ENCODE assay signal across 29 cellular contexts in the genomic region with DNA sequence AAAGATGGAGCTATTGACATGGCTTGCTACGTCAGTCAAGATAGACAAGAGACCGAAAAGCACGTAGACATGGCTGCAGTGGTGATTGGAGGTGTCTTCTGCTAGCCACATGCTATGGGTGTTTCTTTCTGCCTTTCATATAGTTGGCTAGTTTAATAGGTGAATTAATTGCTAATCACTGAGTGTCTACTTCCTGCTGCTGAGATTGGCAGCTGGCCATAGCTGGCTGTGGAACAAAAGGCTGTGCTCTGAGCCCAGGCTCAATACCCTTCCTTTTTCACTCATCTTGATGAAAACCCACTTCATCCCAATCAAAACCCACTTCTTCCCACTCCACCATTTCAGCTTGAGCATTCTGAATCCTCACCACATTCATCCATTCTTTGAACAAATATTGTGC.
"Had no signal": no experiment of that assay in that cellular context is flagged by ENCODE, and none has a peak within 500 bp of the region (broad histone marks: within the 10 kb centered on the region; RNA-seq: fewer than 3 reads in every experiment).

No MANE protein-coding gene starts in this region.

- H3K27ac ChIP-seq: ascending aorta, body of pancreas, SK-N-MC had no signal

- H3K27ac Mint-ChIP-seq: activated CD8-positive, alpha-beta memory T cell treated with anti-CD3 and anti-CD28 coated beads, Interleukin-2, amount 10 ng/mL, durations not matched to agents 7 days and 5 days; activated naive CD4-positive, alpha-beta T cell treated with anti-CD3 and anti-CD28 coated beads, Interleukin-2, amount 50 U/mL, for 72 hours; activated naive CD8-positive, alpha-beta T cell treated with anti-CD3 and anti-CD28 coated beads, Interleukin-2, amount 50 U/mL, for 24 hours; activated T-cell treated with anti-CD3 and anti-CD28 coated beads, Interleukin-2, amount 50 U/mL, for 24 hours; activated T-helper 1 cell treated with anti-CD3 and anti-CD28 coated beads, Interleukin-12 subunit alpha, Interleukin-12 subunit beta, Interleukin-2, Interleukin-4 antibody, amounts not matched to agents 30 ng/mL and 10 ng/mL and 1 ng/mL, durations not matched to agents 14 hours and 24 hours and 36 hours; T-cell had no signal

- H3K9me3 ChIP-seq: ascending aorta, body of pancreas, MG63 had no signal

- H3K27me3 Mint-ChIP-seq: activated naive CD8-positive, alpha-beta T cell treated with anti-CD3 and anti-CD28 coated beads, Interleukin-2, amount 50 U/mL, for 24 hours; central memory CD8-positive, alpha-beta T cell; T-cell had no signal

- H3K4me3 ChIP-seq: ascending aorta, body of pancreas, MG63, SK-N-MC had no signal

- DNase-seq: activated CD4-positive, alpha-beta T cell treated with anti-CD3 and anti-CD28 coated beads for 4 hours; activated CD4-positive, alpha-beta T cell treated with anti-CD3 and anti-CD28 coated beads, Interleukin-2, amount 50 U/mL, for 48 hours; activated CD8-positive, alpha-beta memory T cell treated with anti-CD3 and anti-CD28 coated beads, Interleukin-2, amount 10 ng/mL, durations not matched to agents 7 days and 5 days; activated effector memory CD4-positive, alpha-beta T cell treated with anti-CD3 and anti-CD28 coated beads, Interleukin-2, amount 50 U/mL, for 16 hours; activated naive CD4-positive, alpha-beta T cell treated with Interleukin-2 at 50 U/mL for 16 hours; activated naive CD8-positive, alpha-beta T cell treated with anti-CD3 and anti-CD28 coated beads, Interleukin-2, amount 50 U/mL, for 24 hours; activated T-cell treated with anti-CD3 and anti-CD28 coated beads, Interleukin-2, amount 50 U/mL, for 24 hours; amniotic stem cell; MG63; MV-4-11; NCI-H1092 treated with DMSO at 0.1 percent for 48 hours; NCI-H1436 treated with DMSO at 0.1 percent for 48 hours; NCI-H187; NCI-H2081; NCI-H2171; NCI-H2227 treated with DMSO at 0.1 percent for 48 hours; NCI-H446 treated with DMSO at 0.1 percent for 48 hours; NCI-H524 treated with DMSO at 0.1 percent for 48 hours; NCI-H82; T-cell; T-helper 2 cell; T1000 had no signal

- H3K9me3 Mint-ChIP-seq: activated naive CD4-positive, alpha-beta T cell treated with anti-CD3 and anti-CD28 coated beads, Interleukin-2, amount 50 U/mL, for 72 hours; activated naive CD8-positive, alpha-beta T cell treated with anti-CD3 and anti-CD28 coated beads, Interleukin-2, amount 50 U/mL, for 24 hours; activated T-cell treated with anti-CD3 and anti-CD28 coated beads, Interleukin-2, amount 50 U/mL, for 24 hours; activated T-helper 1 cell treated with anti-CD3 and anti-CD28 coated beads, Interleukin-12 subunit alpha, Interleukin-12 subunit beta, Interleukin-2, Interleukin-4 antibody, amounts not matched to agents 30 ng/mL and 10 ng/mL and 1 ng/mL, durations not matched to agents 14 hours and 24 hours and 36 hours; central memory CD8-positive, alpha-beta T cell; T-cell had no signal

- H3K4me1 Mint-ChIP-seq: activated CD8-positive, alpha-beta memory T cell treated with anti-CD3 and anti-CD28 coated beads, Interleukin-2, amount 10 ng/mL, durations not matched to agents 7 days and 5 days; activated naive CD8-positive, alpha-beta T cell treated with anti-CD3 and anti-CD28 coated beads, Interleukin-2, amount 50 U/mL, for 24 hours; central memory CD8-positive, alpha-beta T cell; T-cell had no signal

- H3K36me3 ChIP-seq: ascending aorta, MG63 had no signal

- H3K4me3 Mint-ChIP-seq: activated CD8-positive, alpha-beta memory T cell treated with anti-CD3 and anti-CD28 coated beads, Interleukin-2, amount 10 ng/mL, durations not matched to agents 7 days and 5 days; activated naive CD8-positive, alpha-beta T cell treated with anti-CD3 and anti-CD28 coated beads, Interleukin-2, amount 50 U/mL, for 24 hours; activated T-cell treated with anti-CD3 and anti-CD28 coated beads, Interleukin-2, amount 50 U/mL, for 24 hours; activated T-helper 1 cell treated with anti-CD3 and anti-CD28 coated beads, Interleukin-12 subunit alpha, Interleukin-12 subunit beta, Interleukin-2, Interleukin-4 antibody, amounts not matched to agents 30 ng/mL and 10 ng/mL and 1 ng/mL, durations not matched to agents 14 hours and 24 hours and 36 hours; central memory CD8-positive, alpha-beta T cell; T-cell had no signal

- H3K4me1 ChIP-seq: ascending aorta, body of pancreas had no signal

- FAIRE-seq: TTC549 had no signal

- H3K27me3 ChIP-seq: ascending aorta, body of pancreas, MG63 had no signal

- H3K36me3 Mint-ChIP-seq: activated CD8-positive, alpha-beta memory T cell treated with anti-CD3 and anti-CD28 coated beads, Interleukin-2, amount 10 ng/mL, durations not matched to agents 7 days and 5 days; activated naive CD4-positive, alpha-beta T cell treated with anti-CD3 and anti-CD28 coated beads, Interleukin-2, amount 50 U/mL, for 72 hours; T-cell had no signal
